1 cellular context compared by ENCODE assay signal in genomic region chr17:45432405-45433113, GRCh38.
TF ChIP-seq lines count a peak whose summit lies in the region.

ARHGAP27 (minus strand) TSS chr17:45432870; CDS start chr17:45430279, 2,591 bp downstream.

TF ChIP-seq in HepG2, 621 proteins besides CTCF, POLR2A, EP300 and RAD21 (continued from another document):
- TF ChIP-seq ZNF496 (CRISPR knock-in tag; IDR thresholded peaks at IDR 0.05; ENCODE audit: insufficient replicate concordance) (no peak), GABPB1 (CRISPR knock-in tag; IDR thresholded peaks at IDR 0.05) (peak; percentile 23; the same call in 1 of the 2 replicates), PRDM4 (CRISPR knock-in tag; IDR thresholded peaks at IDR 0.05; ENCODE audit: borderline replicate concordance) (no peak), CHD4 (IDR thresholded peaks at IDR 0.05; ENCODE audit: borderline replicate concordance, low read length) (no peak), FOSL2 (CRISPR knock-in tag; IDR thresholded peaks at IDR 0.05) (no peak), CBX5 (CRISPR knock-in tag; IDR thresholded peaks at IDR 0.05; ENCODE audit: borderline replicate concordance) (no peak), AGO2 (optimal IDR thresholded peaks at IDR 0.05; ENCODE audit: low read depth, low read length) (no peak), MXD1 (CRISPR knock-in tag; IDR thresholded peaks at IDR 0.05) (peak; percentile 68), TFDP1 (CRISPR knock-in tag; IDR thresholded peaks at IDR 0.05; ENCODE audit: borderline replicate concordance) (peak; percentile 17; the same call in 1 of the 2 replicates), KDM2A (CRISPR knock-in tag; IDR thresholded peaks at IDR 0.05; ENCODE audit: borderline replicate concordance, low read depth) (peak; percentile 41; the same call in 1 of the 2 replicates)
